Comparison of ENCODE assay signal across 9 cellular contexts in the genomic region with DNA sequence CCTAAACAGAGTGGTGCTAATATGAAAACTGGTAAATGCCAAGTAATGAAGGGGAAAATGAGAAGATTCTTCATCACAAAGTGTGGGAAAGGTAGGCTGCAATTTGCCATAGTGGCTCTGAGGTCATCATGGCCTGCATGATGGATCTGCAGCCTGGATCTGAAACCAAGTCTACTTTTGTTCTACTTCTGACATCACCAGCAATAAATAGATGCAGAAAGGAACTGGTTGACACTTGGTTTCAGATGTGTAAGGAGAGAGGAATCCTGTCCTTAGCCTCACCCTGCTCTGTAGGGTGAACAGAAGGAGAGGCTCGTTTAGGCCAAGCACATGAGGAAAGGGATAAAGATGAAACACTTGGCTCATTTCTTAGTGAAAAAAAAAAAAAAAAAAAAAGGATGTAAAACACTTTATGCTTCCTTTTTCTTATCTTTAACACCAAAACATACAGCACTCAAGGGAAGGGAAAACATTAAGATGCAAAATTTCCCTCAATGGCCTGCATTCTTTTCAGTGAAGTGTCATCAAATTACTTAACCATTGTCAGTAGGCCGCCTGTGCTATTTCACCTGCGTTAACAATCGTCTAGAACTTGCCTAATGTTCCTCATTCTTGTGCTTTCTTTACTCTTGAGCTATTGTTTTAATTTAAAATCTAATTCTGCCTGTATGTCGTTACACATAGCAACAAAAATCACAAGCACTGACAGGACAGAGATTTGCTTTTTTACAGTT.
DNase-seq lines count a peak whose midpoint lies in the region; ATAC-seq and TF ChIP-seq lines count a peak whose summit lies in the region.
"Had no signal": no experiment of that assay in that cellular context is flagged by ENCODE, and none has a peak within 500 bp of the region (broad histone marks: within the 10 kb centered on the region; RNA-seq: fewer than 3 reads in every experiment).

No MANE protein-coding gene starts in this region.

- H3K9ac ChIP-seq in HUES6 (ENCODE audit: low read length), result no peak overlapping the region

- peak; percentile 63 for ATAC-seq in GM21528 (IDR thresholded peaks at IDR 0.05; ENCODE audit: low FRiP score, unreplicated experiment)
- ATAC-seq: CD8-positive, alpha-beta T cell had no signal

- no peaks in the 10 kb centered on the region for H3K27me3 ChIP-seq in HUES6 (ENCODE audit: control insufficient read depth, insufficient read depth, low read length)

- H3K27ac ChIP-seq in HUES6 (ENCODE audit: low read depth, low read length), result peak overlapping the region; percentile 55; the same call in 1 of the 2 replicates

- no peaks in the 10 kb centered on the region for H3K36me3 ChIP-seq in HUES6 (ENCODE audit: control insufficient read depth, insufficient read depth, low read length)

- no peak for TF ChIP-seq CTCF in foreskin fibroblast (IDR thresholded peaks at IDR 0.05; ENCODE audit: low read depth, low read length)

- DNase-seq in ELF-1 (ENCODE audit: low read depth, low spot score), result peak; percentile 8
- peak; percentile 2 to 22 for DNase-seq in foreskin fibroblast
- no peak for DNase-seq in SHP77 treated with DMSO at 0.1 percent for 48 hours (lab: John Stamatoyannopoulos, UW)
- no peak for DNase-seq in RPMI8226
- no peak for DNase-seq in KG1 (lab: John Stamatoyannopoulos, UW)
- no peak for DNase-seq in activated CD4-positive, alpha-beta T cell treated with anti-CD3 and anti-CD28 coated beads, Interleukin-2, amount 50 U/mL, for 48 hours
- DNase-seq: CD8-positive, alpha-beta T cell had no signal

- H3K4me1 ChIP-seq in HUES6 (ENCODE audit: control insufficient read depth, insufficient read depth, low read length), result peaks cover 41% of the 10 kb centered on the region

- no peaks in the 10 kb centered on the region for H3K9me3 ChIP-seq in HUES6 (ENCODE audit: control insufficient read depth, insufficient read depth, low read depth, low read length)

- H3K4me3 ChIP-seq in HUES6 (ENCODE audit: low read depth, low read length) (no peak overlapping the region), foreskin fibroblast (ENCODE audit: low read depth in 1 of 2, low read length in 2 of 2) (no peak overlapping the region)

Comparison
In these comparisons a context has a peak if more than half of its experiments do, and no peak if none do; other contexts are left out.
1. DNase-seq: peak in ELF-1 (single experiment) and foreskin fibroblast (2 of 2); none in SHP77 treated with DMSO at 0.1 percent for 48 hours (single experiment), RPMI8226 (single experiment), KG1 (single experiment) and activated CD4-positive, alpha-beta T cell treated with anti-CD3 and anti-CD28 coated beads, Interleukin-2, amount 50 U/mL, for 48 hours (0 of 2).